9 cellular contexts compared by ENCODE assay signal in the genomic region with DNA sequence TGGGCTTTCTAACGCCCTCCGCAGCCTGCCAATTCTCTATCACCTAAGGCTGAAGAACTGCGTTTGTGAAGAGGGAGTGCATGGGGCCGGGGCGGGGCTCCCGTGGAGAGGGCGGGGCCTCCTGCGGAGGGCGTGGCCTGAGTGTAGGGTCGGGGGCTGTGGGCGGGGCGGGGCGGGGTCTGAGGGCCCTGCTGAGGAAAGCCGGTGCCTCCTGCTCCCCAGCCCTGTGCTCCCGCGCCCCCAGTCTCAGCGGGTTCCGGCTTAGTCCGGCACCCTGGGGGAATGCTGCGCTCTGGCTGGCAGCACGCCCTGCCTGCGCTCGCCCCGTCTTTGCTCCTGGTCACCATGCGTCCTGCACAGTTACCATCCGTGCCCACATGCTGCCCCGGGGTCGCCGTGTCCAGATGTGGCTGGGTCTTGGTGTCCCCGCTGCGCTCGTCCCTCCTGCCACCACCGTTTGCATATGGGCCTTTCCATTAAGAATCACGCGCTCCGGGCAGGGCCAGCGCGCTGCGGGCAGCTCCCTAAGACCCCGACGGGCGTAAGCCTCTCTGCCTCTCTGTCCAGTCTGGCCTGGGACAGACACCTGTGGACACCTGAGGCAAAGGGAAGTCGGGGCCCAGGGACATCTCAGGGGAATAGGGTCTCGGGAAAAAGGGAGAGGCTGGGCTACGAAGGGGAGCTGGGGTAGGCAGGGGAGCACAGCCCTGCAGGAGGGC.
DNase-seq lines count a peak whose midpoint lies in the region; ATAC-seq and TF ChIP-seq lines count a peak whose summit lies in the region.
"Had no signal": no experiment of that assay in that cellular context is flagged by ENCODE, and none has a peak within 500 bp of the region (broad histone marks: within the 10 kb centered on the region; RNA-seq: fewer than 3 reads in every experiment).

No MANE protein-coding gene starts in this region.

- TF ChIP-seq CTCF in chondrocyte (IDR thresholded peaks at IDR 0.05) (no peak), suprapubic skin (IDR thresholded peaks at IDR 0.05) (no peak), brain microvascular endothelial cell (IDR thresholded peaks at IDR 0.05; ENCODE audit: low read depth, low read length, missing control alignments) (no peak)

- peaks cover 47% of the 10 kb centered on the region for H3K27me3 Mint-ChIP-seq in chondrocyte (ENCODE audit: low read depth)
- peaks cover 36 to 37% of the 10 kb centered on the region in 2 donors for H3K27me3 Mint-ChIP-seq in natural killer cell treated with Interleukin-12 subunit alpha and Interleukin-12 subunit beta and Interleukin-15 and Interleukin-18, amount 100 ng/mL, for 72 hours

- no peaks in the 10 kb centered on the region for H3K9me3 Mint-ChIP-seq in chondrocyte (ENCODE audit: low read depth)
- no peaks in the 10 kb centered on the region for H3K9me3 Mint-ChIP-seq in natural killer cell treated with Interleukin-12 subunit alpha and Interleukin-12 subunit beta and Interleukin-15 and Interleukin-18, amount 100 ng/mL, for 72 hours

- peaks cover 64% of the 10 kb centered on the region for H3K27me3 ChIP-seq in suprapubic skin
- H3K27me3 ChIP-seq in brain microvascular endothelial cell (replicated peaks), result peaks cover 20% of the 10 kb centered on the region

- H3K27ac ChIP-seq in suprapubic skin, result no peak overlapping the region
- H3K27ac ChIP-seq in brain microvascular endothelial cell, result no peak overlapping the region
- H3K27ac ChIP-seq: A549 had no signal

- 7% methylated on average over 10 of the region's 45 CpGs for WGBS in suprapubic skin

- DNase-seq in NCI-H1417 (lab: John Stamatoyannopoulos, UW), result peak in 2 of 3 experiments; percentile 33 to 62
- DNase-seq in NCI-H1417 treated with DMSO at 0.1 percent for 48 hours (lab: John Stamatoyannopoulos, UW), result no peak
- no peak for DNase-seq in chondrocyte (ENCODE audit: low spot score)
- DNase-seq in natural killer cell treated with Interleukin-12 subunit alpha and Interleukin-12 subunit beta and Interleukin-15 and Interleukin-18, amount 100 ng/mL, for 72 hours (ENCODE audit: low spot score), result peak; percentile 49
- peak; percentile 48 to 77 for DNase-seq in suprapubic skin (ENCODE audit: low spot score in 2 of 2)
- DNase-seq in brain microvascular endothelial cell, result no peak
- DNase-seq in KBM-7, result no peak

- TF ChIP-seq POLR2A in suprapubic skin (IDR thresholded peaks at IDR 0.05) (no peak), GM18505 (IDR thresholded peaks at IDR 0.05; ENCODE audit: borderline replicate concordance, extremely low read depth, insufficient read depth, insufficient read length) (no peak)

- H3K4me3 ChIP-seq in suprapubic skin, result peak overlapping the region; percentile 28
- no peak overlapping the region for H3K4me3 ChIP-seq in brain microvascular endothelial cell (ENCODE audit: low read depth, low read length)
- H3K4me3 ChIP-seq: A549 had no signal

- in situ Hi-C loops in brain microvascular endothelial cell (cut with HindIII; ENCODE audit: low pct_ligation_motif_present, low sequenced_read_pairs) (no loop called here), KBM-7 (cut with MboI; ENCODE audit: low pct_unique_long_range_greater_than_20kb, low sequenced_read_pairs) (no loop called here)

- H3K27ac Mint-ChIP-seq in chondrocyte (ENCODE audit: unreplicated experiment), result no peak overlapping the region
- no peak overlapping the region for H3K27ac Mint-ChIP-seq in natural killer cell treated with Interleukin-12 subunit alpha and Interleukin-12 subunit beta and Interleukin-15 and Interleukin-18, amount 100 ng/mL, for 72 hours

- H3K4me1 Mint-ChIP-seq in chondrocyte (ENCODE audit: low read depth), result peaks cover 11% of the 10 kb centered on the region
- peaks cover 0 to 6% of the 10 kb centered on the region in 2 donors for H3K4me1 Mint-ChIP-seq in natural killer cell treated with Interleukin-12 subunit alpha and Interleukin-12 subunit beta and Interleukin-15 and Interleukin-18, amount 100 ng/mL, for 72 hours (ENCODE audit: low read depth in 2 of 2)

- no peaks in the 10 kb centered on the region for H3K9me3 ChIP-seq in suprapubic skin
- H3K9me3 ChIP-seq: A549 had no signal

- no peaks in the 10 kb centered on the region for H3K36me3 Mint-ChIP-seq in chondrocyte (ENCODE audit: low read depth)
- no peaks in the 10 kb centered on the region for H3K36me3 Mint-ChIP-seq in natural killer cell treated with Interleukin-12 subunit alpha and Interleukin-12 subunit beta and Interleukin-15 and Interleukin-18, amount 100 ng/mL, for 72 hours

- H3K4me1 ChIP-seq in suprapubic skin, result peaks cover 13% of the 10 kb centered on the region
- H3K4me1 ChIP-seq: A549 had no signal

- TF ChIP-seq EP300 in suprapubic skin (IDR thresholded peaks at IDR 0.05), result no peak

- H3K36me3 ChIP-seq in suprapubic skin (no peaks in the 10 kb centered on the region), brain microvascular endothelial cell (replicated peaks) (no peaks in the 10 kb centered on the region)

- peak overlapping the region; percentile 53 for H3K4me3 Mint-ChIP-seq in chondrocyte (ENCODE audit: unreplicated experiment)
- H3K4me3 Mint-ChIP-seq in natural killer cell treated with Interleukin-12 subunit alpha and Interleukin-12 subunit beta and Interleukin-15 and Interleukin-18, amount 100 ng/mL, for 72 hours, result peak overlapping the region; percentile 51

- ATAC-seq in natural killer cell treated with Interleukin-12 subunit alpha and Interleukin-12 subunit beta and Interleukin-15 and Interleukin-18, amount 100 ng/mL, for 72 hours, result peak; percentile 10 to 55
- ATAC-seq in GM18505 (IDR thresholded peaks at IDR 0.05; ENCODE audit: unreplicated experiment), result no peak
- ATAC-seq: A549 had no signal

Comparison
In these comparisons a context has a peak if more than half of its experiments do, and no peak if none do; other contexts are left out.
1. DNase-seq: peak in NCI-H1417 (2 of 3), natural killer cell treated with Interleukin-12 subunit alpha and Interleukin-12 subunit beta and Interleukin-15 and Interleukin-18, amount 100 ng/mL, for 72 hours (single experiment) and suprapubic skin (2 of 2); none in NCI-H1417 treated with DMSO at 0.1 percent for 48 hours (single experiment), chondrocyte (single experiment), brain microvascular endothelial cell (single experiment) and KBM-7 (single experiment).